ENCODE assay signal across 15 cellular contexts in genomic region chr9:75161116-75161857, GRCh38.
"Had no signal": no experiment of that assay in that cellular context is flagged by ENCODE, and none has a peak within 500 bp of the region (broad histone marks: within the 10 kb centered on the region; RNA-seq: fewer than 3 reads in every experiment).

No MANE protein-coding gene starts in this region.

- H3K4me3 ChIP-seq: esophagus squamous epithelium, gastroesophageal sphincter, pancreas, testis had no signal

- H3K27ac ChIP-seq: esophagus squamous epithelium, gastroesophageal sphincter, pancreas, testis had no signal

- H3K36me3 ChIP-seq: pancreas had no signal

- H3K27me3 Mint-ChIP-seq: activated naive CD8-positive, alpha-beta T cell treated with anti-CD3 and anti-CD28 coated beads, Interleukin-2, amount 10 ng/mL, durations not matched to agents 7 days and 5 days; stimulated activated naive CD8-positive, alpha-beta T cell treated with anti-CD3 and anti-CD28 coated beads, Interleukin-15, amount 100 ng/mL, for 72 hours had no signal

- ATAC-seq: activated CD4-positive, CD25-positive, alpha-beta regulatory T cell treated with anti-CD3 and anti-CD28 coated beads, Interleukin-2, amount 50 U/mL, for 24 hours; gastroesophageal sphincter; left ventricle myocardium superior; pancreas; stimulated activated naive CD8-positive, alpha-beta T cell treated with anti-CD3 and anti-CD28 coated beads, Interleukin-15, amount 100 ng/mL, for 72 hours had no signal

- H3K4me3 Mint-ChIP-seq: activated naive CD8-positive, alpha-beta T cell treated with anti-CD3 and anti-CD28 coated beads, Interleukin-2, amount 10 ng/mL, durations not matched to agents 7 days and 5 days; neural crest cell; stimulated activated naive CD8-positive, alpha-beta T cell treated with anti-CD3 and anti-CD28 coated beads, Interleukin-15, amount 100 ng/mL, for 72 hours had no signal

- H3K4me1 Mint-ChIP-seq: neural crest cell had no signal

- H3K4me1 ChIP-seq: esophagus squamous epithelium, gastroesophageal sphincter, pancreas, testis had no signal

- DNase-seq: activated CD4-positive, alpha-beta T cell treated with anti-CD3 and anti-CD28 coated beads, Interleukin-2, amount 50 U/mL, for 4 hours; activated naive CD8-positive, alpha-beta T cell treated with anti-CD3 and anti-CD28 coated beads, Interleukin-2, amount 10 ng/mL, durations not matched to agents 7 days and 5 days; activated T-cell treated with anti-CD3 and anti-CD28 coated beads, Interleukin-2, amount 50 U/mL, for 48 hours; esophagus squamous epithelium; kidney; left ventricle myocardium superior; mesenchymal stem cell; pancreas; stimulated activated CD4-positive, alpha-beta T cell treated with anti-CD3 and anti-CD28 coated beads, Interleukin-4, amount 100 ng/mL, for 1 hour; stimulated activated CD8-positive, alpha-beta memory T cell treated with anti-CD3 and anti-CD28 coated beads, Interleukin-4, amount 100 ng/mL, for 48 hours; stimulated activated naive CD8-positive, alpha-beta T cell treated with anti-CD3 and anti-CD28 coated beads, Interleukin-15, amount 100 ng/mL, for 72 hours; testis had no signal

- H3K27ac Mint-ChIP-seq: activated naive CD8-positive, alpha-beta T cell treated with anti-CD3 and anti-CD28 coated beads, Interleukin-2, amount 10 ng/mL, durations not matched to agents 7 days and 5 days had no signal

- H3K9me3 Mint-ChIP-seq: neural crest cell had no signal

- H3K9me3 ChIP-seq: esophagus squamous epithelium, pancreas, testis had no signal

- H3K27me3 ChIP-seq: esophagus squamous epithelium, gastroesophageal sphincter, pancreas, testis had no signal
